Comparison of ENCODE assay signal across 16 cellular contexts in genomic region chr17:10139560-10139959, GRCh38.
"Had no signal": no experiment of that assay in that cellular context is flagged by ENCODE, and none has a peak within 500 bp of the region (broad histone marks: within the 10 kb centered on the region; RNA-seq: fewer than 3 reads in every experiment).

No MANE protein-coding gene starts in this region.

- H3K4me3 Mint-ChIP-seq: memory B cell; naive thymus-derived CD8-positive, alpha-beta T cell; stimulated activated naive B cell treated with anti-CD40 and anti-IgM and Interleukin-4, amounts not matched to agents 10 μg/mL and 1 μg/mL and 100 μg/mL, for 72 hours; stimulated activated naive CD8-positive, alpha-beta T cell treated with anti-CD3 and anti-CD28 coated beads, Interleukin-15, amount 100 ng/mL, for 72 hours had no signal

- H3K4me1 ChIP-seq: colonic mucosa had no signal

- H3K36me3 ChIP-seq: colonic mucosa, heart right ventricle, lower lobe of right lung, tibial nerve had no signal

- H3K27me3 ChIP-seq: colonic mucosa, heart right ventricle, testis, tibial nerve had no signal

- H3K27ac Mint-ChIP-seq: memory B cell; stimulated activated naive B cell treated with anti-CD40 and anti-IgM and Interleukin-4, amounts not matched to agents 10 μg/mL and 1 μg/mL and 100 μg/mL, for 72 hours; stimulated activated naive CD8-positive, alpha-beta T cell treated with anti-CD3 and anti-CD28 coated beads, Interleukin-15, amount 100 ng/mL, for 72 hours had no signal

- H3K4me3 ChIP-seq: colonic mucosa, heart right ventricle, lower lobe of right lung, mucosa of descending colon, testis, tibial nerve had no signal

- DNase-seq: colonic mucosa; effector CD4-positive, alpha-beta T cell; foreskin melanocyte; heart right ventricle; hypothalamus; lower lobe of right lung; mucosa of descending colon; naive thymus-derived CD8-positive, alpha-beta T cell; posterior cingulate gyrus; stimulated activated CD4-positive, alpha-beta T cell treated with anti-CD3 and anti-CD28 coated beads, Interleukin-2, amount 100 ng/mL, for 24 hours; stimulated activated CD4-positive, alpha-beta T cell treated with anti-CD3 and anti-CD28 coated beads, Interleukin-4, amount 100 ng/mL, for 4 hours; stimulated activated naive B cell treated with anti-CD40 and anti-IgM and Interleukin-4, amounts not matched to agents 10 μg/mL and 1 μg/mL and 100 μg/mL, for 72 hours; stimulated activated naive CD8-positive, alpha-beta T cell treated with anti-CD3 and anti-CD28 coated beads, Interleukin-15, amount 100 ng/mL, for 72 hours; testis had no signal

- H3K9me3 Mint-ChIP-seq: memory B cell; naive thymus-derived CD8-positive, alpha-beta T cell; stimulated activated naive B cell treated with anti-CD40 and anti-IgM and Interleukin-4, amounts not matched to agents 10 μg/mL and 1 μg/mL and 100 μg/mL, for 72 hours; stimulated activated naive CD8-positive, alpha-beta T cell treated with anti-CD3 and anti-CD28 coated beads, Interleukin-15, amount 100 ng/mL, for 72 hours had no signal

- H3K27ac ChIP-seq: colonic mucosa, heart right ventricle, lower lobe of right lung, testis, tibial nerve had no signal

- H3K36me3 Mint-ChIP-seq: memory B cell; naive thymus-derived CD8-positive, alpha-beta T cell had no signal

- H3K9me3 ChIP-seq: colonic mucosa, heart right ventricle, lower lobe of right lung, mucosa of descending colon, testis, tibial nerve had no signal

- H3K4me1 Mint-ChIP-seq: memory B cell had no signal
